8 cellular contexts compared by ENCODE assay signal in genomic region chr15:94164202-94164807, GRCh38.
DNase-seq lines count a peak whose midpoint lies in the region; ATAC-seq and TF ChIP-seq lines count a peak whose summit lies in the region.

No MANE protein-coding gene starts in this region.

- H3K36me3 ChIP-seq in WERI-Rb-1: no peaks in the 10 kb centered on the region
- H3K36me3 ChIP-seq in liver (ENCODE audit: control insufficient read depth in 4 of 4, insufficient read depth in 3 of 4, low read depth in 1 of 4, low read length in 3 of 4): no peaks in the 10 kb centered on the region

- no peaks in the 10 kb centered on the region for H3K4me1 ChIP-seq in liver (ENCODE audit: control insufficient read depth in 4 of 4, insufficient read depth in 4 of 4, low read length in 3 of 4)

- peak overlapping the region in 1 of 2 donors; percentile 18 for H3K4me3 Mint-ChIP-seq in CD14-positive monocyte
- no peak overlapping the region for H3K4me3 Mint-ChIP-seq in central memory CD8-positive, alpha-beta T cell

- H3K9me3 Mint-ChIP-seq in CD14-positive monocyte: peaks cover 2 to 12% (median 4%) of the 10 kb centered on the region in 7 donors
- no peaks in the 10 kb centered on the region for H3K9me3 Mint-ChIP-seq in central memory CD8-positive, alpha-beta T cell

- intact Hi-C loops in CD14-positive monocyte (cut with micrococcal nuclease): loop anchor here (1.0 to 2.0 kb wide), 2 partner anchors 160 kb away; no protein-coding TSS in a partner anchor

- peaks cover 0 to 2% of the 10 kb centered on the region in 2 donors for H3K36me3 Mint-ChIP-seq in CD14-positive monocyte
- no peaks in the 10 kb centered on the region for H3K36me3 Mint-ChIP-seq in central memory CD8-positive, alpha-beta T cell (ENCODE audit: insufficient read depth)

- WGBS in liver: 41% methylated on average over 10 of the region's 10 CpGs

- H3K4me1 Mint-ChIP-seq in CD14-positive monocyte: peaks cover 13% of the 10 kb centered on the region
- no peaks in the 10 kb centered on the region for H3K4me1 Mint-ChIP-seq in central memory CD8-positive, alpha-beta T cell

- H3K4me3 ChIP-seq in WERI-Rb-1 (ENCODE audit: low read depth, low read length) (no peak overlapping the region), liver (ENCODE audit: low read depth in 1 of 3, low read length in 3 of 3) (no peak overlapping the region)

- TF ChIP-seq RAD21 in liver (IDR thresholded peaks at IDR 0.05): peak; percentile 87 to 90

- TF ChIP-seq CTCF in CD14-positive monocyte (IDR thresholded peaks at IDR 0.05): peak; percentile 97
- TF ChIP-seq CTCF in WERI-Rb-1 (IDR thresholded peaks at IDR 0.05; ENCODE audit: low read depth, low read length): peak; percentile 69
- TF ChIP-seq CTCF in liver (IDR thresholded peaks at IDR 0.05; ENCODE audit: low read depth, low read length, missing input control): peak; percentile 80

- no peak overlapping the region for H3K27ac ChIP-seq in WERI-Rb-1
- no peak overlapping the region for H3K27ac ChIP-seq in liver (ENCODE audit: low read depth in 1 of 2, low read length in 2 of 2)

- ATAC-seq in GM21619 (IDR thresholded peaks at IDR 0.05; ENCODE audit: unreplicated experiment) (peak; percentile 65), HG03521 (IDR thresholded peaks at IDR 0.05; ENCODE audit: unreplicated experiment) (no peak)
- ATAC-seq in central memory CD8-positive, alpha-beta T cell (replicated peaks; ENCODE audit: extremely low read depth, poor library complexity, severe bottlenecking): no peak

- H3K27ac Mint-ChIP-seq in CD14-positive monocyte: peak overlapping the region in 1 of 7 donors; percentile 61
- no peak overlapping the region for H3K27ac Mint-ChIP-seq in central memory CD8-positive, alpha-beta T cell (ENCODE audit: low read depth)

- peaks cover 56% of the 10 kb centered on the region for H3K27me3 ChIP-seq in WERI-Rb-1 (ENCODE audit: insufficient read depth, low read depth, severe bottlenecking)
- no peaks in the 10 kb centered on the region for H3K27me3 ChIP-seq in liver (ENCODE audit: control insufficient read depth in 4 of 4, insufficient read depth in 4 of 4, low read length in 3 of 4)

- H3K27me3 Mint-ChIP-seq in CD14-positive monocyte (ENCODE audit: low read depth in 3 of 3): peaks cover 1 to 6% (median 3%) of the 10 kb centered on the region in 3 donors
- peaks cover 18% of the 10 kb centered on the region for H3K27me3 Mint-ChIP-seq in central memory CD8-positive, alpha-beta T cell

- DNase-seq in CD14-positive monocyte (ENCODE audit: low spot score): peak; percentile 63
- DNase-seq in NCI-H1694 treated with DMSO at 0.1 percent for 48 hours (lab: John Stamatoyannopoulos, UW): peak; percentile 37
- DNase-seq in WERI-Rb-1: peak; percentile 11
- DNase-seq in central memory CD8-positive, alpha-beta T cell (ENCODE audit: low spot score in 2 of 2): peak; percentile 34 to 51
- DNase-seq in stimulated activated CD8-positive, alpha-beta memory T cell treated with anti-CD3 and anti-CD28 coated beads, Interleukin-2, amount 100 ng/mL, for 1 hour (ENCODE audit: low read depth in 2 of 2): peak; percentile 11 to 27

- H3K9me3 ChIP-seq in WERI-Rb-1 (ENCODE audit: severe bottlenecking) (no peaks in the 10 kb centered on the region), liver (ENCODE audit: control insufficient read depth in 4 of 4, low read length in 3 of 4) (no peaks in the 10 kb centered on the region)

- H3K9ac ChIP-seq in liver (ENCODE audit: low read depth in 1 of 2, low read length in 2 of 2): no peak overlapping the region

TF ChIP-seq in liver, 16 proteins besides CTCF, POLR2A, EP300 and RAD21:
- TF ChIP-seq NR2F2 (IDR thresholded peaks at IDR 0.05): peak; percentile 42
- TF ChIP-seq TAF1 (conservative IDR thresholded peaks at IDR 0.05): no peak

Comparison
In these comparisons a context has a peak if more than half of its experiments do, and no peak if none do; other contexts are left out.
1. DNase-seq: peak in every context shown above with its lines; median percentile 63 in CD14-positive monocyte; 42 in central memory CD8-positive, alpha-beta T cell; 37 in NCI-H1694 treated with DMSO at 0.1 percent for 48 hours; 19 in stimulated activated CD8-positive, alpha-beta memory T cell treated with anti-CD3 and anti-CD28 coated beads, Interleukin-2, amount 100 ng/mL, for 1 hour; 11 in WERI-Rb-1.